ENCODE assay signal across 9 cellular contexts in the genomic region with DNA sequence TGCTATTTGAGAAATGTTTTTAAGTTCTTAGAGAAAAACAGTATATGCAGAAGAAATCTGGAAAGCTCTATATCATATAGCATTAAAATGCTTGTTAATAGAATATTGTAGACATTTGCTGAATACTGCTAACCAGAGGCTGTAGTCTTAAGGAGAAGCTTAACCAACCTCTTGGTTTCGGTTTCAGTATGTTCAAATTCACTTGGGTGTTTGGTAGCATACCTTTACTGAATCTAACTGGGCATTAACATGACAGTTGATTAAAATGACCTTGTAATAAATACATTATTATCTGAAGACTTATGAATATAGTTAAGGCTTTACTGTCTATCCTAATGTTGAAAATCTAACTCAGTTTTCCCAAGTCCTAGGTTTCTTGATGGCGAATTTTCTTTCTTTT. TPM values are rescaled to one million over a fixed set of nuclear protein-coding genes. Genes with fewer than 3 reads are reported as not detected.
DNase-seq lines count a peak whose midpoint lies in the region; ATAC-seq, FAIRE-seq and TF ChIP-seq lines count a peak whose summit lies in the region.
"Had no signal": no experiment of that assay in that cellular context is flagged by ENCODE, and none has a peak within 500 bp of the region (broad histone marks: within the 10 kb centered on the region; RNA-seq: fewer than 3 reads in every experiment).

No MANE protein-coding gene starts in this region.

- 57 to 58% methylated on average over 2 of the region's 2 CpGs for WGBS in esophagus squamous epithelium, 2 donors

- H2AFZ ChIP-seq in Karpas-422 (ENCODE audit: low read length) = no peak overlapping the region

- no peak for FAIRE-seq in RCC 7860 (lab: Jason Lieb, UNC)

- H3K79me2 ChIP-seq in Karpas-422 (ENCODE audit: low read length) = peaks cover 97% of the 10 kb centered on the region

- H4K20me1 ChIP-seq in Karpas-422 (ENCODE audit: insufficient read depth, low read depth, low read length) = peaks cover 24% of the 10 kb centered on the region

- no peaks in the 10 kb centered on the region for H3K27me3 ChIP-seq in Karpas-422 (ENCODE audit: low read length)
- no peaks in the 10 kb centered on the region for H3K27me3 ChIP-seq in esophagus squamous epithelium

- intact Hi-C loops in CD14-positive monocyte (cut with micrococcal nuclease) = no loop called here
- intact Hi-C loops in esophagus squamous epithelium (cut with DNase I) = loop anchor here (10.0 kb wide), 2 partner anchors 88 to 258 kb away; a partner anchor contains a TSS

- H3K4me1 Mint-ChIP-seq in CD14-positive monocyte = peaks cover 28% of the 10 kb centered on the region

- peak overlapping the region; percentile 78 for H3K4me2 ChIP-seq in Karpas-422 (ENCODE audit: low read depth, low read length, poor library complexity, severe bottlenecking)

- peaks cover 0 to 4% (median 0%) of the 10 kb centered on the region in 7 donors for H3K9me3 Mint-ChIP-seq in CD14-positive monocyte

- H3K9me2 ChIP-seq in Karpas-422 (replicated peaks; ENCODE audit: insufficient read depth, low read length) = no peaks in the 10 kb centered on the region

- peak overlapping the region in 1 of 2 donors; percentile 12 for H3K4me3 Mint-ChIP-seq in CD14-positive monocyte

- peak; percentile 53 for ATAC-seq in GM21381 (IDR thresholded peaks at IDR 0.05; ENCODE audit: unreplicated experiment)

- DNase-seq in CD14-positive monocyte (ENCODE audit: low spot score) (no peak), Karpas-422 (peak; percentile 67), esophagus squamous epithelium (lab: John Stamatoyannopoulos, UW) (no peak), LoVo (ENCODE audit: low spot score) (no peak), NCI-H1092 treated with DMSO at 0.1 percent for 48 hours (lab: John Stamatoyannopoulos, UW) (no peak), RCC 7860 (ENCODE audit: low spot score) (no peak), SKM-1 treated with dmso at 0.1 percent for 144 hours (lab: John Stamatoyannopoulos, UW; ENCODE audit: unreplicated experiment) (no peak)
- DNase-seq: SHP77 had no signal

- H3K9me3 ChIP-seq in Karpas-422 (ENCODE audit: low read length) (no peaks in the 10 kb centered on the region), esophagus squamous epithelium (no peaks in the 10 kb centered on the region)

- H3K27ac ChIP-seq in Karpas-422 (ENCODE audit: low read length) = peak overlapping the region; percentile 93
- peak overlapping the region in 3 of 4 donors; percentile 0 to 100 (median 100) for H3K27ac ChIP-seq in esophagus squamous epithelium

- H3K4me3 ChIP-seq in Karpas-422 (ENCODE audit: low read length) = no peak overlapping the region
- peak overlapping the region in 2 of 4 donors; percentile 4 to 8 for H3K4me3 ChIP-seq in esophagus squamous epithelium

- H3K4me1 ChIP-seq in Karpas-422 (ENCODE audit: low read length) (peaks cover 65% of the 10 kb centered on the region), esophagus squamous epithelium (peaks cover 7 to 70% (median 20%) of the 10 kb centered on the region in 3 donors)

- no peak overlapping the region for H3K9ac ChIP-seq in Karpas-422 (ENCODE audit: low read length)

- peak overlapping the region; percentile 25 to 80 (median 72) for H3K27ac Mint-ChIP-seq in CD14-positive monocyte

- TF ChIP-seq CTCF in CD14-positive monocyte (IDR thresholded peaks at IDR 0.05) = no peak
- TF ChIP-seq CTCF in esophagus squamous epithelium (IDR thresholded peaks at IDR 0.05) = no peak

- no peaks in the 10 kb centered on the region for H3K27me3 Mint-ChIP-seq in CD14-positive monocyte (ENCODE audit: low read depth in 3 of 3)

- TF ChIP-seq POLR2A in esophagus squamous epithelium (IDR thresholded peaks at IDR 0.05) = no peak

- H3K36me3 ChIP-seq in Karpas-422 (ENCODE audit: insufficient read depth, low read length) = peaks cover 83% of the 10 kb centered on the region
- peaks cover 0 to 45% (median 9%) of the 10 kb centered on the region in 3 donors for H3K36me3 ChIP-seq in esophagus squamous epithelium

- peaks cover 52 to 60% of the 10 kb centered on the region in 2 donors for H3K36me3 Mint-ChIP-seq in CD14-positive monocyte

RNA-seq across cellular contexts. Expression of a gene that starts 5.4 kb away (rescaled TPM):
- 10 to 100 TPM in 1 of 2 donors, 1 to 10 TPM in 1; 8.3 to 15.7 TPM for polyA plus RNA-seq in CD14-positive monocyte
- 102 and 165 TPM in 2 replicates for total RNA-seq in Karpas-422 (2014; rRNA removed; shearing (Covaris generic); ENCODE audit: low replicate concordance)
- 10 to 100 TPM; 33.6 to 64.1 (median 44.3) TPM for total RNA-seq in esophagus squamous epithelium

RNA-seq across cellular contexts. Expression of a gene that starts 31.1 kb away (rescaled TPM):
- polyA plus RNA-seq in CD14-positive monocyte = 1 to 10 TPM; 4.3 to 6.2 TPM
- 9.0 and 16.6 TPM in 2 replicates for total RNA-seq in Karpas-422 (2014; rRNA removed; shearing (Covaris generic); ENCODE audit: low replicate concordance)
- total RNA-seq in esophagus squamous epithelium = 1 to 10 TPM; 3.9 to 7.4 (median 5.2) TPM
